In the genomic region with DNA sequence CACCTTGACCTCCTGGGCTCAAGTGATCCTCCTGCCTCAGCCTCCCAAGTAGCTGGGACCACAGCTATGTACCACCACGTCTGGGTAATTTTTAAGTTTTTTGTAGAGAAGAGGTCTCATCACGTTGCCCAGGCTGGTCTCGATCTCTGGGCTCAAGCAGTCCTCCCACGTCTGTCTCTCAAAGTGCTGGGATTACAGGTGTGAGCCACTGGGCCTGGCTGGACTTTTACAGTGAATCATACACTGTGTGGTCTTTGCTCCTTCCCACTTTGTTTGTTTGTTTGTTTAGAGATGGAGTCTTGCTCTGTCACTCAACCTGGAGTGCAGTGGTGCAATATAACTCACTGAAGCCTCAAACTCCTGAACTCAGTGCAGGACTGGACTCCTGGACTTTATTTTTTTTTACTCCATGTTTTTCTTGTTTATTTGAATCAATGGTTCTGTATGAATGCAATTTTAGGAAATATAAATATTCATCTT, we compare ENCODE assay signal across 1 cellular context.
TF ChIP-seq lines count a peak whose summit lies in the region.

No MANE protein-coding gene starts in this region.

TF ChIP-seq in HepG2, 621 proteins besides CTCF, POLR2A, EP300 and RAD21 (continued from another document):
- TF ChIP-seq, protein P1, sequence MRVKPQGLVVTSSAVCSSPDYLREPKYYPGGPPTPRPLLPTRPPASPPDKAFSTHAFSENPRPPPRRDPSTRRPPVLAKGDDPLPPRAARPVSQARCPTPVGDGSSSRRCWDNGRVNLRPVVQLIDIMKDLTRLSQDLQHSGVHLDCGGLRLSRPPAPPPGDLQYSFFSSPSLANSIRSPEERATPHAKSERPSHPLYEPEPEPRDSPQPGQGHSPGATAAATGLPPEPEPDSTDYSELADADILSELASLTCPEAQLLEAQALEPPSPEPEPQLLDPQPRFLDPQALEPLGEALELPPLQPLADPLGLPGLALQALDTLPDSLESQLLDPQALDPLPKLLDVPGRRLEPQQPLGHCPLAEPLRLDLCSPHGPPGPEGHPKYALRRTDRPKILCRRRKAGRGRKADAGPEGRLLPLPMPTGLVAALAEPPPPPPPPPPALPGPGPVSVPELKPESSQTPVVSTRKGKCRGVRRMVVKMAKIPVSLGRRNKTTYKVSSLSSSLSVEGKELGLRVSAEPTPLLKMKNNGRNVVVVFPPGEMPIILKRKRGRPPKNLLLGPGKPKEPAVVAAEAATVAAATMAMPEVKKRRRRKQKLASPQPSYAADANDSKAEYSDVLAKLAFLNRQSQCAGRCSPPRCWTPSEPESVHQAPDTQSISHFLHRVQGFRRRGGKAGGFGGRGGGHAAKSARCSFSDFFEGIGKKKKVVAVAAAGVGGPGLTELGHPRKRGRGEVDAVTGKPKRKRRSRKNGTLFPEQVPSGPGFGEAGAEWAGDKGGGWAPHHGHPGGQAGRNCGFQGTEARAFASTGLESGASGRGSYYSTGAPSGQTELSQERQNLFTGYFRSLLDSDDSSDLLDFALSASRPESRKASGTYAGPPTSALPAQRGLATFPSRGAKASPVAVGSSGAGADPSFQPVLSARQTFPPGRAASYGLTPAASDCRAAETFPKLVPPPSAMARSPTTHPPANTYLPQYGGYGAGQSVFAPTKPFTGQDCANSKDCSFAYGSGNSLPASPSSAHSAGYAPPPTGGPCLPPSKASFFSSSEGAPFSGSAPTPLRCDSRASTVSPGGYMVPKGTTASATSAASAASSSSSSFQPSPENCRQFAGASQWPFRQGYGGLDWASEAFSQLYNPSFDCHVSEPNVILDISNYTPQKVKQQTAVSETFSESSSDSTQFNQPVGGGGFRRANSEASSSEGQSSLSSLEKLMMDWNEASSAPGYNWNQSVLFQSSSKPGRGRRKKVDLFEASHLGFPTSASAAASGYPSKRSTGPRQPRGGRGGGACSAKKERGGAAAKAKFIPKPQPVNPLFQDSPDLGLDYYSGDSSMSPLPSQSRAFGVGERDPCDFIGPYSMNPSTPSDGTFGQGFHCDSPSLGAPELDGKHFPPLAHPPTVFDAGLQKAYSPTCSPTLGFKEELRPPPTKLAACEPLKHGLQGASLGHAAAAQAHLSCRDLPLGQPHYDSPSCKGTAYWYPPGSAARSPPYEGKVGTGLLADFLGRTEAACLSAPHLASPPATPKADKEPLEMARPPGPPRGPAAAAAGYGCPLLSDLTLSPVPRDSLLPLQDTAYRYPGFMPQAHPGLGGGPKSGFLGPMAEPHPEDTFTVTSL (CRISPR knock-in tag; IDR thresholded peaks at IDR 0.05; ENCODE audit: borderline replicate concordance) = peak; percentile 67; the same call in 1 of the 2 replicates
- TF ChIP-seq SOX6 (IDR thresholded peaks at IDR 0.05) (no peak), SOX6 (CRISPR knock-in tag; IDR thresholded peaks at IDR 0.05) (peak; percentile 52; the same call in 1 of the 2 replicates), ZSCAN29 (CRISPR knock-in tag; conservative IDR thresholded peaks at IDR 0.05) (0 out of 2 replicates have a peak, but pooled peaks have one; percentile 29), HDAC2 (CRISPR knock-in tag; IDR thresholded peaks at IDR 0.05) (peak; percentile 53; the same call in 1 of the 2 replicates), ZNF205 (CRISPR knock-in tag; IDR thresholded peaks at IDR 0.05) (peak; percentile 22; the same call in 1 of the 2 replicates)
